ENCODE assay signal across 14 cellular contexts in genomic region chr3:147002721-147003120, GRCh38.
"Had no signal": no experiment of that assay in that cellular context is flagged by ENCODE, and none has a peak within 500 bp of the region (broad histone marks: within the 10 kb centered on the region; RNA-seq: fewer than 3 reads in every experiment).

No MANE protein-coding gene starts in this region.

- H3K36me3 Mint-ChIP-seq: naive thymus-derived CD8-positive, alpha-beta T cell; type B pancreatic cell had no signal

- H3K27ac Mint-ChIP-seq: effector memory CD8-positive, alpha-beta T cell; naive thymus-derived CD8-positive, alpha-beta T cell; type B pancreatic cell had no signal

- H3K9me3 ChIP-seq: gastrocnemius medialis, neutrophil had no signal

- H3K27me3 ChIP-seq: esophagus muscularis mucosa, gastrocnemius medialis, heart right ventricle, neutrophil, stomach had no signal

- H3K27ac ChIP-seq: epithelial cell of prostate, esophagus muscularis mucosa, gastrocnemius medialis, heart right ventricle, neutrophil, skin epidermis, stomach had no signal

- H3K4me1 Mint-ChIP-seq: naive thymus-derived CD8-positive, alpha-beta T cell had no signal

- H3K4me3 Mint-ChIP-seq: effector memory CD8-positive, alpha-beta T cell; naive thymus-derived CD8-positive, alpha-beta T cell; type B pancreatic cell had no signal

- H3K36me3 ChIP-seq: esophagus muscularis mucosa, gastrocnemius medialis, heart right ventricle, neutrophil, stomach had no signal

- H3K4me3 ChIP-seq: esophagus muscularis mucosa, gastrocnemius medialis, heart right ventricle, skin epidermis, stomach had no signal

- DNase-seq: effector memory CD8-positive, alpha-beta T cell; gastrocnemius medialis; heart right ventricle; hypothalamus; mammary epithelial cell; naive thymus-derived CD8-positive, alpha-beta T cell; stimulated activated naive CD4-positive, alpha-beta T cell; stomach; substantia nigra had no signal

- H3K27me3 Mint-ChIP-seq: effector memory CD8-positive, alpha-beta T cell; naive thymus-derived CD8-positive, alpha-beta T cell; type B pancreatic cell had no signal

- H3K4me1 ChIP-seq: esophagus muscularis mucosa, gastrocnemius medialis, heart right ventricle, stomach had no signal
